ENCODE assay signal across 17 cellular contexts in genomic region chr1:83763281-83764095, GRCh38.
A peak's percentile ranks its signal among the peaks of the same experiment; 100 is the strongest.
DNase-seq lines count a peak whose midpoint lies in the region; ATAC-seq and TF ChIP-seq lines count a peak whose summit lies in the region.
"Had no signal": no experiment of that assay in that cellular context is flagged by ENCODE, and none has a peak within 500 bp of the region (broad histone marks: within the 10 kb centered on the region; RNA-seq: fewer than 3 reads in every experiment).

No MANE protein-coding gene starts in this region.

- no peak overlapping the region; the same call in 1 of the 2 replicates for H3K27ac Mint-ChIP-seq in GM23338
- H3K27ac Mint-ChIP-seq: T-helper 17 cell had no signal

- no peaks in the 10 kb centered on the region for H4K20me1 ChIP-seq in GM23338 (replicated peaks; ENCODE audit: insufficient read depth)

- H3K27ac ChIP-seq in GM23338 (ENCODE audit: low read depth) (no peak overlapping the region), left ventricle myocardium inferior (replicated peaks) (no peak overlapping the region)
- H3K27ac ChIP-seq: GM23248, KMS-11 had no signal

- H3K9me2 ChIP-seq in GM23338 (ENCODE audit: insufficient read depth): no peaks in the 10 kb centered on the region

- H2AFZ ChIP-seq in GM23338: 0 out of 2 replicates have a peak overlapping the region, but pooled peaks have one; percentile 50
- H2AFZ ChIP-seq: GM23248 had no signal

- no peak for DNase-seq in GM23338 (ENCODE audit: low spot score)
- DNase-seq in NCI-H82 (lab: John Stamatoyannopoulos, UW): peak; percentile 82
- DNase-seq in left kidney (ENCODE audit: low read depth, low spot score): peak; percentile 23
- DNase-seq in GM13977 (ENCODE audit: low spot score): no peak
- DNase-seq in left ventricle myocardium inferior: no peak
- no peak for DNase-seq in DMS153 treated with DMSO at 0.1 percent for 48 hours (lab: John Stamatoyannopoulos, UW; ENCODE audit: unreplicated experiment)
- DNase-seq: C1 segment of cervical spinal cord, DMS153, GM23248, MM.1S, NCI-H2029, NCI-H226, SHP77, T-helper 17 cell had no signal

- no peaks in the 10 kb centered on the region for H3K9me3 Mint-ChIP-seq in GM23338

- peaks cover 17% of the 10 kb centered on the region for H3K4me1 Mint-ChIP-seq in GM23338

- no peak overlapping the region for H3K4me3 Mint-ChIP-seq in GM23338
- H3K4me3 Mint-ChIP-seq: T-helper 17 cell had no signal

- no peak overlapping the region for H3K4me3 ChIP-seq in GM23338
- no peak overlapping the region for H3K4me3 ChIP-seq in left ventricle myocardium inferior
- H3K4me3 ChIP-seq: GM23248 had no signal

- no peaks in the 10 kb centered on the region for H3K9me3 ChIP-seq in left ventricle myocardium inferior (replicated peaks)

- no peaks in the 10 kb centered on the region for H3K36me3 Mint-ChIP-seq in GM23338 (ENCODE audit: low read depth)

- intact Hi-C loops in left ventricle myocardium inferior (cut with micrococcal nuclease): no loop called here

- in situ Hi-C loops in GM13977 (cut with MboI; ENCODE audit: low pct_unique_long_range_greater_than_20kb, low sequenced_read_pairs, unreplicated experiment): no loop called here

- H3K4me1 ChIP-seq in GM23338 (ENCODE audit: insufficient read depth): no peaks in the 10 kb centered on the region
- no peaks in the 10 kb centered on the region for H3K4me1 ChIP-seq in left ventricle myocardium inferior

- no peaks in the 10 kb centered on the region for H3F3A ChIP-seq in GM23338 (replicated peaks; ENCODE audit: low read depth)

- H3K36me3 ChIP-seq in GM23338 (ENCODE audit: insufficient read depth) (no peaks in the 10 kb centered on the region), left ventricle myocardium inferior (no peaks in the 10 kb centered on the region)

- no peaks in the 10 kb centered on the region for H3K79me2 ChIP-seq in GM23338 (replicated peaks; ENCODE audit: insufficient read depth)

- no peak for TF ChIP-seq CTCF in GM23338 (conservative IDR thresholded peaks at IDR 0.05; ENCODE audit: low read depth in 2 of 2)
- no peak for TF ChIP-seq CTCF in GM13977 (IDR thresholded peaks at IDR 0.05; ENCODE audit: extremely low read depth, insufficient read depth, missing control alignments)
- TF ChIP-seq CTCF in left ventricle myocardium inferior (IDR thresholded peaks at IDR 0.05; ENCODE audit: borderline replicate concordance): no peak

- no peak overlapping the region for H3K4me2 ChIP-seq in GM23338
- H3K4me2 ChIP-seq: KMS-11 had no signal

- no peak for ATAC-seq in GM23338
- ATAC-seq in HG02884 (IDR thresholded peaks at IDR 0.05; ENCODE audit: unreplicated experiment): no peak
- ATAC-seq: SK-N-SH treated with all-trans-retinoic acid at 6 μM for 48 hours, T-helper 17 cell had no signal

- no peaks in the 10 kb centered on the region for H3K27me3 Mint-ChIP-seq in GM23338 (ENCODE audit: insufficient read depth, low read depth, poor library complexity)

- H3K27me3 ChIP-seq in GM23338 (ENCODE audit: insufficient read depth) (no peaks in the 10 kb centered on the region), left ventricle myocardium inferior (ENCODE audit: low read depth) (no peaks in the 10 kb centered on the region)

TF ChIP-seq in GM23338, 12 proteins besides CTCF, POLR2A, EP300 and RAD21 (continues in another document):
- no peak for TF ChIP-seq EZH2 (IDR thresholded peaks at IDR 0.05; ENCODE audit: low read depth, unreplicated experiment)
- TF ChIP-seq ZNF114 (CRISPR knock-in tag; IDR thresholded peaks at IDR 0.05): no peak
- TF ChIP-seq REST (IDR thresholded peaks at IDR 0.05; ENCODE audit: unreplicated experiment): no peak
- no peak for TF ChIP-seq JUNB (IDR thresholded peaks at IDR 0.05; ENCODE audit: unreplicated experiment)
- no peak for TF ChIP-seq CREB1 (CRISPR knock-in tag; IDR thresholded peaks at IDR 0.05; ENCODE audit: low read depth)
- TF ChIP-seq NANOG (IDR thresholded peaks at IDR 0.05; ENCODE audit: borderline replicate concordance): no peak
- TF ChIP-seq ETS1 (IDR thresholded peaks at IDR 0.05): no peak
- TF ChIP-seq POLR2AphosphoS5 (IDR thresholded peaks at IDR 0.05; ENCODE audit: low read depth): no peak

Comparison
In these comparisons a context has a peak if more than half of its experiments do, and no peak if none do; other contexts are left out.
1. DNase-seq: peak in NCI-H82 (single experiment) and left kidney (single experiment); none in GM23338 (single experiment), GM13977 (single experiment), left ventricle myocardium inferior (single experiment) and DMS153 treated with DMSO at 0.1 percent for 48 hours (single experiment).